21 cellular contexts compared by ENCODE assay signal in the genomic region with DNA sequence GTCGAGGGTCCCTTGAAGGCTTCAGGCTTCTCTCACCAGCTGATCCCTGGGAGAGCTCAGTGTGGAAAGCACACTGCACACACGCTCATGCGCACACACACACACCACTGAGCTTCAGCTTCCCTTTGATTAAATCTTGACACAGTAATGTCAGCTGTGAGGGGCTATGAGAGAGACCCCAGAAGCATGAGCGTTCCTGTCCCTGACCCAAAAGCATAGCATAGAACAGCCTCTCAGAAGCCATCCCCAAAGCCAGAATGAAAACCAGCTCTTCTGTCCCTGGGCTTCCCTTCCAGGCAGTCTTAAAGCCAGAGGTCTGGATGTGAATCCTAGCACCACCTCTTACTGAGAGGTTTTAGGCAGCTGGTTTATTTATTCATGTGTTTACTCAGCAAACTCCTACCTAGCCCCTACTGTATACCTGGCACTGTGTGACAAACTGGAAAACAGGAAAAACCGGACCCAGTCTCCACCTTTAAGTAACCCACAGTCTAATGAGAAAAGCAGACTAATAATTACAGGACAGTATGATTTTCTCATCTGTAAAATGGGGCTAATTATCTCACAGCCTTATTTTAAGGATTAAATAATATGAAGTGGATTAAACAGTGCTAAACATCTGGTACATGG. TPM values are rescaled to one million over a fixed set of nuclear protein-coding genes. Genes with fewer than 3 reads are reported as not detected.
DNase-seq lines count a peak whose midpoint lies in the region; ATAC-seq and TF ChIP-seq lines count a peak whose summit lies in the region.
"Had no signal": no experiment of that assay in that cellular context is flagged by ENCODE, and none has a peak within 500 bp of the region (broad histone marks: within the 10 kb centered on the region; RNA-seq: fewer than 3 reads in every experiment).

No MANE protein-coding gene starts in this region.

- H3K9me2 ChIP-seq in PC-3 (replicated peaks; ENCODE audit: low read length) = no peaks in the 10 kb centered on the region
- H3K9me2 ChIP-seq: SK-N-SH had no signal

- no peak overlapping the region for H3K9ac ChIP-seq in PC-3 (ENCODE audit: low read length)
- H3K9ac ChIP-seq: GM23248, SK-N-SH had no signal

- H3K36me3 ChIP-seq in PC-3 (ENCODE audit: low read depth, low read length) = no peaks in the 10 kb centered on the region
- H3K36me3 ChIP-seq in left lung = no peaks in the 10 kb centered on the region
- H3K36me3 ChIP-seq: BE2C, HAP-1 had no signal

- no peaks in the 10 kb centered on the region for H3K9me3 ChIP-seq in PC-3 (ENCODE audit: low read length)
- H3K9me3 ChIP-seq in left lung = no peaks in the 10 kb centered on the region
- H3K9me3 ChIP-seq: BE2C, Caco-2, HAP-1, SK-N-SH had no signal

- ATAC-seq in PC-3 = no peak
- peak; percentile 37 for ATAC-seq in left lung
- no peak for ATAC-seq in HG03342 (IDR thresholded peaks at IDR 0.05; ENCODE audit: unreplicated experiment)

- peaks cover 46% of the 10 kb centered on the region for H3K4me1 ChIP-seq in PC-3 (ENCODE audit: insufficient read depth, low read length)
- H3K4me1 ChIP-seq in left lung = peaks cover 0 to 20% of the 10 kb centered on the region in 2 donors
- H3K4me1 ChIP-seq: BE2C, Caco-2, HAP-1 had no signal

- H2AFZ ChIP-seq in PC-3 (ENCODE audit: low read length) = no peak overlapping the region
- H2AFZ ChIP-seq: GM23248 had no signal

- peak overlapping the region; percentile 67 for H3K4me2 ChIP-seq in PC-3 (ENCODE audit: low read length)
- H3K4me2 ChIP-seq: SK-N-SH had no signal

- TF ChIP-seq CTCF in PC-3 (conservative IDR thresholded peaks at IDR 0.05; ENCODE audit: low read depth, low read length) = no peak
- TF ChIP-seq CTCF in left lung (IDR thresholded peaks at IDR 0.05) = no peak

- CTCF ChIA-PET in PC-3 (lab: Charles Lee) = no interaction called here

- no peaks in the 10 kb centered on the region for H3K27me3 ChIP-seq in PC-3 (ENCODE audit: low read length)
- no peaks in the 10 kb centered on the region for H3K27me3 ChIP-seq in left lung
- H3K27me3 ChIP-seq: BE2C had no signal

- 0 out of 2 replicates have a peak overlapping the region, but pooled peaks have one; percentile 2 for H3K27ac ChIP-seq in PC-3 (ENCODE audit: low read length)
- no peak overlapping the region for H3K27ac ChIP-seq in left lung
- H3K27ac ChIP-seq: GM23248 had no signal

- peak; percentile 17 for DNase-seq in NCI-H345 (lab: John Stamatoyannopoulos, UW)
- no peak for DNase-seq in NCI-H345 treated with DMSO at 0.1 percent for 48 hours (lab: John Stamatoyannopoulos, UW; ENCODE audit: unreplicated experiment)
- peak; percentile 83 for DNase-seq in PC-3
- DNase-seq in left lung = no peak
- DNase-seq in NCI-H2227 (lab: John Stamatoyannopoulos, UW; ENCODE audit: unreplicated experiment) = no peak
- DNase-seq in GDM1 (lab: John Stamatoyannopoulos, UW) = no peak
- DNase-seq in NCI-H524 treated with DMSO at 0.1 percent for 48 hours (lab: John Stamatoyannopoulos, UW) = no peak
- DNase-seq: BE2C; Caco-2; CD4-positive, alpha-beta T cell; DMS153; EL; GM23248; IMR-90; NCI-H146; NCI-H2081 treated with DMSO at 0.1 percent for 48 hours; NK-92 treated with Interleukin-12 subunit alpha and Interleukin-12 subunit beta, amount 100 ng/mL, for 24 hours; SHP77; SK-N-SH had no signal

- H3F3A ChIP-seq in PC-3 (ENCODE audit: low read length, unreplicated experiment) = no peaks in the 10 kb centered on the region

- H3K79me2 ChIP-seq in PC-3 (ENCODE audit: low read length) = peaks cover 71% of the 10 kb centered on the region

- intact Hi-C loops in PC-3 (cut with micrococcal nuclease) = no loop called here
- intact Hi-C loops in left lung (cut with DNase I) = no loop called here

- BruUV-seq in PC-3 (replicated peaks; lab: Mats Ljungman, UMichigan) = no TSS peak

- H3K4me3 ChIP-seq in PC-3 (ENCODE audit: low read length) (no peak overlapping the region), left lung (no peak overlapping the region)
- H3K4me3 ChIP-seq: GM23248, HAP-1 had no signal

- no peaks in the 10 kb centered on the region for H4K20me1 ChIP-seq in PC-3 (ENCODE audit: low read length)

- POLR2A ChIA-PET in PC-3 (lab: Charles Lee; ENCODE audit: unreplicated experiment) = no interaction called here

RNA-seq across cellular contexts. Expression of a gene that starts 15.9 kb away (rescaled TPM):
- total RNA-seq in PC-3 (2014; rRNA removed) (34.5 and 41.1 TPM in 2 replicates), left lung (10 to 100 TPM; 39.3 to 42.6 TPM)

Comparison
In these comparisons a context has a peak if more than half of its experiments do, and no peak if none do; other contexts are left out.
1. DNase-seq: peak in NCI-H345 (single experiment) and PC-3 (single experiment); none in NCI-H345 treated with DMSO at 0.1 percent for 48 hours (single experiment), left lung (0 of 2), NCI-H2227 (single experiment), GDM1 (single experiment) and NCI-H524 treated with DMSO at 0.1 percent for 48 hours (single experiment).